Comparison of ENCODE assay signal across 8 cellular contexts in the genomic region with DNA sequence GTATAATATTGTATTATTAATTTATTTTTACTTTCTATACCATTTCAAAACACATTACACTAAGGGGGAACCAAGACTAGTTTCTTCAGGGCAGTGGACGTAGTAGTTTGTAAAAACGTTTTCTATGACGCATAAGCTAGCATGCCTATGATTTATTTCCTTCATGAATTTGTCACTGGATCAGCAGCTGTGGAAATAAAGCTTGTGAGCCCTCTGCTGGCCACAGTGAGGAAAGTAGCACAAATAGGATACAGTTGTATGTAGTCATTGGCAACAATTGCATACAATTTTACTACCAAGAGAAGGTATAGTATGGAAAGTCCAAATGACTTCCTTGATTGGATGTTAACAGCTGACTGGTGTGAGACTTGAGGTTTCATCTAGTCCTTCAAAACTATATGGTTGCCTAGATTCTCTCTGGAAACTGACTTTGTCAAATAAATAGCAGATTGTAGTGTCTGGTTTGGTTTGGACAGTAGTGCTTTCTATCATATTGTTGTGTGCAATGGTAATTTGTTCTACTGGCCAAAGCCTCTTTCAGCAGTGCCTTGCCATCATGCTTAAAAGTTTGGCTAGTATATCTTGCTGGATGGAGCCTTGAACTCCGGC.
A peak's percentile ranks its signal among the peaks of the same experiment; 100 is the strongest.
DNase-seq lines count a peak whose midpoint lies in the region; ATAC-seq, FAIRE-seq and TF ChIP-seq lines count a peak whose summit lies in the region.

No MANE protein-coding gene starts in this region.

- TF ChIP-seq POLR2A in H54 (IDR thresholded peaks at IDR 0.05; ENCODE audit: low read depth, low read length), result no peak

- FAIRE-seq in H54 (lab: Jason Lieb, UNC), result peak; percentile 93

- no peak overlapping the region for H3K27ac ChIP-seq in VCaP

- DNase-seq in AG20443 (ENCODE audit: low spot score) (peak; percentile 84), H54 (ENCODE audit: insufficient read length, low spot score) (peak; percentile 48), NCI-H2171 treated with DMSO at 0.1 percent for 48 hours (lab: John Stamatoyannopoulos, UW) (peak; percentile 82), kidney tubule cell (ENCODE audit: low spot score) (peak; percentile 88)
- DNase-seq in central memory CD4-positive, alpha-beta T cell, result peak; percentile 34
- DNase-seq in stimulated activated CD4-positive, alpha-beta T cell treated with anti-CD3 and anti-CD28 coated beads, Interleukin-4, amount 100 ng/mL, for 1 hour, result peak; percentile 45

- ATAC-seq in HG03520 (IDR thresholded peaks at IDR 0.05; ENCODE audit: unreplicated experiment), result no peak

- peak; percentile 88 for TF ChIP-seq CTCF in VCaP (conservative IDR thresholded peaks at IDR 0.05)

Comparison
In these comparisons a context has a peak if more than half of its experiments do, and no peak if none do; other contexts are left out.
1. DNase-seq: peak in every context shown above with its lines; median percentile 88 in kidney tubule cell; 84 in AG20443; 82 in NCI-H2171 treated with DMSO at 0.1 percent for 48 hours; 48 in H54; 45 in stimulated activated CD4-positive, alpha-beta T cell treated with anti-CD3 and anti-CD28 coated beads, Interleukin-4, amount 100 ng/mL, for 1 hour; 34 in central memory CD4-positive, alpha-beta T cell.